In genomic region chr6:124080483-124080882, GRCh38 we compare ENCODE assay signal across 11 cellular contexts.
"Had no signal": no experiment of that assay in that cellular context is flagged by ENCODE, and none has a peak within 500 bp of the region (broad histone marks: within the 10 kb centered on the region; RNA-seq: fewer than 3 reads in every experiment).

No MANE protein-coding gene starts in this region.

- H3K4me3 Mint-ChIP-seq: H9, HFFc6, IgD-negative memory B cell had no signal

- H3K4me1 Mint-ChIP-seq: H9, IgD-negative memory B cell had no signal

- DNase-seq: GM23248, GOT3, H9, HCEC 1CT, HFFc6, Karpas-422, KBM-7 had no signal

- H3K4me2 ChIP-seq: KMS-11 had no signal

- H3K27ac ChIP-seq: GM23248, HL-60, KMS-11 had no signal

- H3K27ac Mint-ChIP-seq: H9, HFFc6, IgD-negative memory B cell had no signal

- ATAC-seq: HepG2 had no signal

- H3K27me3 Mint-ChIP-seq: IgD-negative memory B cell had no signal

- H3K9me3 Mint-ChIP-seq: H9 had no signal

- H3K36me3 Mint-ChIP-seq: IgD-negative memory B cell had no signal

- H3K4me3 ChIP-seq: GM23248 had no signal

- H3K9ac ChIP-seq: GM23248, KMS-11 had no signal
